In genomic region chr9:127793093-127793708, GRCh38 we compare ENCODE assay signal across 8 cellular contexts. TPM values are rescaled to one million over a fixed set of nuclear protein-coding genes. Genes with fewer than 3 reads are reported as not detected.
A peak's percentile ranks its signal among the peaks of the same experiment; 100 is the strongest.
DNase-seq lines count a peak whose midpoint lies in the region; ATAC-seq, FAIRE-seq and TF ChIP-seq lines count a peak whose summit lies in the region.

No MANE protein-coding gene starts in this region.

- TF ChIP-seq EP300 in GM12878 (IDR thresholded peaks at IDR 0.05; ENCODE audit: borderline replicate concordance in 1 of 2, control insufficient read depth in 1 of 2, low read depth in 2 of 2, low read length in 2 of 2) = no peak

- no peak overlapping the region for H3K4ac ChIP-seq in neuronal stem cell (ENCODE audit: low read length)

- H3K79me2 ChIP-seq in DOHH2 (ENCODE audit: control insufficient read depth, low read length) (peaks cover 23% of the 10 kb centered on the region), GM12878 (ENCODE audit: control insufficient read depth, insufficient read depth, low read length) (peaks cover 11% of the 10 kb centered on the region)

- H2BK15ac ChIP-seq in neuronal stem cell (ENCODE audit: low read length) = no peak overlapping the region

- H3K9me3 ChIP-seq in DOHH2 (ENCODE audit: control insufficient read depth, insufficient read depth, low read length) (no peaks in the 10 kb centered on the region), GM12878 (replicated peaks; ENCODE audit: control insufficient read depth, insufficient read depth, low read length) (no peaks in the 10 kb centered on the region), neuronal stem cell (replicated peaks in 1 of 2; ENCODE audit: control insufficient read depth in 2 of 2, insufficient read depth in 1 of 2, low read depth in 1 of 2, low read length in 2 of 2) (no peaks in the 10 kb centered on the region)

- in situ Hi-C loops in GM12878 (cut with MboI) = no loop called here

- SMC1A ChIA-PET in GM12878 (lab: Charles Lee; ENCODE audit: uncharacterized antibody, unreplicated experiment) = interaction anchor here (0.6 to 1.8 kb wide), 6 partner anchors 8 to 113 kb away, joined by 3 to 7 read pairs (median 4); partner anchors contain the start of genes FPGS and TOR2A

- peaks cover 20% of the 10 kb centered on the region for H4K20me1 ChIP-seq in DOHH2 (ENCODE audit: control insufficient read depth, insufficient read depth, low read depth, low read length)
- H4K20me1 ChIP-seq in GM12878 (ENCODE audit: control insufficient read depth, insufficient read depth) = peaks cover 7% of the 10 kb centered on the region; the same call in 1 of the 2 replicates

- intact Hi-C loops in GM12878 (cut with micrococcal nuclease; ENCODE audit: unreplicated experiment) = no loop called here

- H3K9ac ChIP-seq in GM12878 (ENCODE audit: control insufficient read depth, insufficient read depth, low read length) (no peak overlapping the region), neuronal stem cell (ENCODE audit: low read depth, low read length, poor library complexity) (no peak overlapping the region)

- no peak for FAIRE-seq in GM12878 (lab: Jason Lieb, UNC)

- no peak overlapping the region for H3K4me3 ChIP-seq in DOHH2 (ENCODE audit: low read length)
- no peak overlapping the region for H3K4me3 ChIP-seq in GM12878
- no peak overlapping the region for H3K4me3 ChIP-seq in neuronal stem cell (ENCODE audit: low read length in 2 of 2)

- H2BK120ac ChIP-seq in neuronal stem cell (ENCODE audit: low read depth, low read length) = no peak overlapping the region

- CTCF ChIA-PET in GM12878 (lab: Yijun Ruan, JAX) = interaction anchor here (0.6 to 1.9 kb wide), 8 partner anchors 8 to 578 kb away, joined by 3 to 8 read pairs (median 6); partner anchors contain the start of gene TOR2A

- TF ChIP-seq CTCF in DOHH2 (IDR thresholded peaks at IDR 0.05; ENCODE audit: low read depth, low read length, poor library complexity, severe bottlenecking) (no peak), GM12878 (IDR thresholded peaks at IDR 0.05 in 2 of 3, conservative IDR thresholded peaks at IDR 0.05 in 1 of 3; ENCODE audit: control insufficient read depth in 2 of 3, extremely low read depth in 1 of 3, insufficient read depth in 1 of 3, low read depth in 3 of 3, low read length in 3 of 3) (no peak)

- BruUV-seq in GM12878 (replicated peaks; lab: Mats Ljungman, UMichigan) = no TSS peak

- H3K9me2 ChIP-seq in DOHH2 (replicated peaks; ENCODE audit: control insufficient read depth, low read length) = no peaks in the 10 kb centered on the region

- TF ChIP-seq RAD21 in GM12878 (IDR thresholded peaks at IDR 0.05; ENCODE audit: insufficient read depth, low read depth, low read length) = no peak

- H3K36me3 ChIP-seq in DOHH2 (ENCODE audit: control insufficient read depth, low read length) = peaks cover 54% of the 10 kb centered on the region
- H3K36me3 ChIP-seq in GM12878 (ENCODE audit: control insufficient read depth in 2 of 2, insufficient read depth in 2 of 2, low read length in 1 of 2) = peaks cover 18 to 31% of the 10 kb centered on the region in 2 experiments
- peaks cover 30 to 55% of the 10 kb centered on the region in 2 donors for H3K36me3 ChIP-seq in neuronal stem cell (replicated peaks in 1 of 2; ENCODE audit: control insufficient read depth in 2 of 2, insufficient read depth in 2 of 2, low read length in 2 of 2)

- no peak overlapping the region for H3K18ac ChIP-seq in neuronal stem cell (ENCODE audit: low read length)

- H3F3A ChIP-seq in DOHH2 (ENCODE audit: control insufficient read depth, insufficient read depth) = peaks cover 42% of the 10 kb centered on the region

- peaks cover 3% of the 10 kb centered on the region for H3K79me1 ChIP-seq in neuronal stem cell (ENCODE audit: low read depth, low read length)

- no peak overlapping the region for H4K8ac ChIP-seq in neuronal stem cell (ENCODE audit: low read depth, low read length)

- 0 out of 2 replicates have a peak overlapping the region, but pooled peaks have one; percentile 0 for H3K27ac ChIP-seq in DOHH2 (ENCODE audit: low read depth, low read length)
- H3K27ac ChIP-seq in GM12878 (ENCODE audit: control insufficient read depth, insufficient read depth) = no peak overlapping the region
- no peak overlapping the region for H3K27ac ChIP-seq in neuronal stem cell (replicated peaks; ENCODE audit: low read length)

- no peak overlapping the region for H2BK12ac ChIP-seq in neuronal stem cell (ENCODE audit: low read length)

- ATAC-seq in GM12878 = no peak
- ATAC-seq in GM21515 (IDR thresholded peaks at IDR 0.05; ENCODE audit: unreplicated experiment) = no peak

- RAD21 ChIA-PET in GM12878 (lab: Charles Lee; ENCODE audit: unreplicated experiment) = interaction anchor here (0.9 kb wide), 1 partner anchor 9 kb away, joined by 3 read pairs; the partner anchor contains the start of gene FPGS

- 99% methylated on average over 8 of the region's 8 CpGs for WGBS in GM12878 (ENCODE audit: insufficient coverage, insufficient replicate concordance, low lambda C conversion rate, missing lambda C conversion rate)
- no CpG with 5 or more reads among the region's 8 CpGs for WGBS in neuronal stem cell (ENCODE audit: extremely low coverage in 2 of 2, insufficient read length in 2 of 2, insufficient replicate concordance in 1 of 2), 2 donors

- no peak overlapping the region for H3K4me2 ChIP-seq in DOHH2 (ENCODE audit: low read length)
- no peak overlapping the region for H3K4me2 ChIP-seq in GM12878 (ENCODE audit: control insufficient read depth, insufficient read depth)
- no peak overlapping the region for H3K4me2 ChIP-seq in neuronal stem cell (ENCODE audit: insufficient read depth, low read length, poor library complexity, severe bottlenecking)

- no peaks in the 10 kb centered on the region for H3K27me3 ChIP-seq in DOHH2 (ENCODE audit: control insufficient read depth, low read length)
- no peaks in the 10 kb centered on the region for H3K27me3 ChIP-seq in GM12878 (replicated peaks in 1 of 2; ENCODE audit: control insufficient read depth in 2 of 2, insufficient read depth in 2 of 2, low read length in 1 of 2)
- no peaks in the 10 kb centered on the region for H3K27me3 ChIP-seq in neuronal stem cell (ENCODE audit: control insufficient read depth in 3 of 3, insufficient read depth in 3 of 3, low read depth in 1 of 3, low read length in 3 of 3)

- H3K23ac ChIP-seq in neuronal stem cell (ENCODE audit: low read depth, low read length, poor library complexity) = no peak overlapping the region

- H2AK5ac ChIP-seq in neuronal stem cell (ENCODE audit: low read depth, low read length) = peak overlapping the region; percentile 61

- H4K91ac ChIP-seq in neuronal stem cell (ENCODE audit: low read depth, low read length, poor library complexity) = no peak overlapping the region

- POLR2A ChIA-PET in GM12878 (lab: Charles Lee) = no interaction called here

- H3K14ac ChIP-seq in neuronal stem cell (ENCODE audit: low read length) = no peak overlapping the region

- H2BK5ac ChIP-seq in neuronal stem cell (ENCODE audit: low read length) = no peak overlapping the region

- H2AFZ ChIP-seq in GM12878 (ENCODE audit: control insufficient read depth, low read depth, low read length) = no peak overlapping the region
- no peak overlapping the region for H2AFZ ChIP-seq in neuronal stem cell (ENCODE audit: low read length)

- peaks cover 39% of the 10 kb centered on the region for H3K4me1 ChIP-seq in DOHH2 (ENCODE audit: control insufficient read depth, low read length)
- H3K4me1 ChIP-seq in GM12878 (ENCODE audit: control insufficient read depth, insufficient read depth, low read length) = peaks cover 21% of the 10 kb centered on the region
- H3K4me1 ChIP-seq in neuronal stem cell (ENCODE audit: control insufficient read depth in 2 of 2, insufficient read depth in 1 of 2, low read depth in 1 of 2, low read length in 2 of 2) = peaks cover 0 to 2% of the 10 kb centered on the region in 2 donors

- no peak; the same call in 1 of the 2 replicates for TF ChIP-seq POLR2A in GM12878 (IDR thresholded peaks at IDR 0.05; ENCODE audit: low read depth, low read length)

- DNase-seq in LHCN-M2 (ENCODE audit: low read depth) (peak; percentile 59), GM12878 (ENCODE audit: low read depth, low spot score) (no peak), neuronal stem cell (ENCODE audit: low spot score) (no peak), COLO668 (lab: John Stamatoyannopoulos, UW; ENCODE audit: unreplicated experiment) (no peak), LoVo (ENCODE audit: low spot score) (no peak), NCI-H510A (lab: John Stamatoyannopoulos, UW) (no peak)

RNA-seq across cellular contexts. Expression of gene CDK9, which starts 7.4 kb away (rescaled TPM):
- total RNA-seq in LHCN-M2 (2014; rRNA removed) = 36.6 and 37.0 TPM in 2 replicates
- polyA plus RNA-seq in LHCN-M2 (2012) = 39.8 TPM
- total RNA-seq in GM12878 (2013; cell fraction: nucleolus; rRNA removed) = 59.1 and 66.1 TPM in 2 replicates
- 33.6 and 34.3 TPM in 2 replicates for total RNA-seq in GM12878 (2014; rRNA removed)
- total RNA-seq in GM12878 (2014; rRNA removed; fragmentation: Illumina TruSeq; extraction: Trizol) = 24.5 and 25.2 TPM in 2 replicates
- total RNA-seq in GM12878 (2021) = 86.3 and 92.6 TPM in 2 replicates
- polyA plus RNA-seq in GM12878 (2011; ENCODE audit: low read depth) = 20.6 TPM
- 30.3 and 46.5 TPM in 2 replicates for polyA plus RNA-seq in GM12878 (2011; rRNA removed)
- 51.1 and 55.6 TPM in 2 replicates for polyA plus RNA-seq in GM12878 (2011; cell fraction: cytosol; rRNA removed)
- 219 and 246 TPM in 2 replicates for polyA plus RNA-seq in GM12878 (2011; cell fraction: nucleus; rRNA removed)
- 44.8 and 52.0 TPM in 2 replicates for polyA plus RNA-seq in GM12878 (2012)
- 41.7 and 57.0 TPM in 2 replicates for polyA plus RNA-seq in GM12878 (2014; fragmentation: Illumina TruSeq; extraction: Trizol)
- polyA plus RNA-seq in GM12878 (2014; fragmentation: Nextera tagmentation; extraction: Ambion mirVana) = 1 to 10 TPM; 7.3 to 9.6 TPM
- 56.7 and 59.9 TPM in 2 replicates for polyA plus RNA-seq in GM12878 (2014; rRNA removed)
- 10 to 100 TPM; 80.9 to 85.5 TPM for polyA plus RNA-seq in GM12878 (2016; fragmentation: Nextera tagmentation; extraction: Ambion mirVana)
- polyA minus RNA-seq in GM12878 (2011; rRNA and poly(A)+ RNA removed) = 59.7 and 75.9 TPM in 2 replicates
- 26.9 TPM in 2 replicates for polyA minus RNA-seq in GM12878 (2011; cell fraction: cytosol; rRNA and poly(A)+ RNA removed)
- 35.4 and 52.2 TPM in 2 replicates for polyA minus RNA-seq in GM12878 (2011; cell fraction: nucleus; rRNA and poly(A)+ RNA removed)
- 29.1 TPM for polyA plus RNA-seq in neuronal stem cell (2013, experiment 1 of 2)
- 30.0 TPM for polyA plus RNA-seq in neuronal stem cell (2013, experiment 2 of 2)

RNA-seq across cellular contexts. Expression of gene FPGS, which starts 9.5 kb away (rescaled TPM):
- total RNA-seq in LHCN-M2 (2014; rRNA removed) = 94.1 and 104 TPM in 2 replicates
- 78.6 TPM for polyA plus RNA-seq in LHCN-M2 (2012)
- 131 and 132 TPM in 2 replicates for total RNA-seq in GM12878 (2013; cell fraction: nucleolus; rRNA removed)
- 62.8 and 79.6 TPM in 2 replicates for total RNA-seq in GM12878 (2014; rRNA removed)
- total RNA-seq in GM12878 (2014; rRNA removed; fragmentation: Illumina TruSeq; extraction: Trizol) = 43.3 and 44.4 TPM in 2 replicates
- 89.3 and 98.3 TPM in 2 replicates for total RNA-seq in GM12878 (2021)
- polyA plus RNA-seq in GM12878 (2011; ENCODE audit: low read depth) = 30.5 TPM
- 34.1 and 64.4 TPM in 2 replicates for polyA plus RNA-seq in GM12878 (2011; rRNA removed)
- 91.2 and 99.0 TPM in 2 replicates for polyA plus RNA-seq in GM12878 (2011; cell fraction: cytosol; rRNA removed)
- 158 and 216 TPM in 2 replicates for polyA plus RNA-seq in GM12878 (2011; cell fraction: nucleus; rRNA removed)
- 47.6 and 62.7 TPM in 2 replicates for polyA plus RNA-seq in GM12878 (2012)
- polyA plus RNA-seq in GM12878 (2014; fragmentation: Illumina TruSeq; extraction: Trizol) = 49.0 and 81.2 TPM in 2 replicates
- polyA plus RNA-seq in GM12878 (2014; fragmentation: Nextera tagmentation; extraction: Ambion mirVana) = 1 to 10 TPM; 1.2 to 8.2 TPM
- polyA plus RNA-seq in GM12878 (2014; rRNA removed) = 88.1 and 95.0 TPM in 2 replicates
- 100 to 1,000 TPM; 112 to 127 TPM for polyA plus RNA-seq in GM12878 (2016; fragmentation: Nextera tagmentation; extraction: Ambion mirVana)
- polyA minus RNA-seq in GM12878 (2011; rRNA and poly(A)+ RNA removed) = 61.6 and 82.1 TPM in 2 replicates
- polyA minus RNA-seq in GM12878 (2011; cell fraction: cytosol; rRNA and poly(A)+ RNA removed) = 29.7 and 45.3 TPM in 2 replicates
- polyA minus RNA-seq in GM12878 (2011; cell fraction: nucleus; rRNA and poly(A)+ RNA removed) = 25.9 and 46.4 TPM in 2 replicates
- polyA plus RNA-seq in neuronal stem cell (2013, experiment 1 of 2) = 30.2 TPM
- polyA plus RNA-seq in neuronal stem cell (2013, experiment 2 of 2) = 32.1 TPM

RNA-seq across cellular contexts. Expression of gene SH2D3C, which starts 14.7 kb away (rescaled TPM):
- total RNA-seq in LHCN-M2 (2014; rRNA removed) (not detected in 2 replicates), GM12878 (2014; rRNA removed) (16.1 and 19.0 TPM in 2 replicates), GM12878 (2014; rRNA removed; fragmentation: Illumina TruSeq; extraction: Trizol) (8.4 and 9.0 TPM in 2 replicates), GM12878 (2021) (21.0 and 23.5 TPM in 2 replicates)
- not detected for polyA plus RNA-seq in LHCN-M2 (2012)
- total RNA-seq in GM12878 (2013; cell fraction: nucleolus; rRNA removed) = 28.6 and 33.2 TPM in 2 replicates
- 11.2 TPM for polyA plus RNA-seq in GM12878 (2011; ENCODE audit: low read depth)
- polyA plus RNA-seq in GM12878 (2011; rRNA removed) (3.2 and 13.5 TPM in 2 replicates), GM12878 (2014; fragmentation: Illumina TruSeq; extraction: Trizol) (4.4 and 11.6 TPM in 2 replicates), GM12878 (2014; fragmentation: Nextera tagmentation; extraction: Ambion mirVana) (1 to 10 TPM; 1.2 to 1.9 TPM), GM12878 (2014; rRNA removed) (19.5 and 25.2 TPM in 2 replicates), GM12878 (2016; fragmentation: Nextera tagmentation; extraction: Ambion mirVana) (10 to 100 TPM; 20.7 to 23.2 TPM)
- polyA plus RNA-seq in GM12878 (2011; cell fraction: cytosol; rRNA removed) = 18.5 and 20.4 TPM in 2 replicates
- 32.4 and 46.4 TPM in 2 replicates for polyA plus RNA-seq in GM12878 (2011; cell fraction: nucleus; rRNA removed)
- polyA plus RNA-seq in GM12878 (2012) = 17.4 and 22.8 TPM in 2 replicates
- polyA minus RNA-seq in GM12878 (2011; rRNA and poly(A)+ RNA removed) = 30.6 and 32.1 TPM in 2 replicates
- polyA minus RNA-seq in GM12878 (2011; cell fraction: cytosol; rRNA and poly(A)+ RNA removed) = 13.5 and 19.3 TPM in 2 replicates
- polyA minus RNA-seq in GM12878 (2011; cell fraction: nucleus; rRNA and poly(A)+ RNA removed) = 10.2 and 18.5 TPM in 2 replicates
- polyA plus RNA-seq in neuronal stem cell (2013, experiment 1 of 2) = 2.8 TPM
- polyA plus RNA-seq in neuronal stem cell (2013, experiment 2 of 2) = 2.5 TPM

RNA-seq across cellular contexts. Expression of gene TOR2A, which starts 58.1 kb away (rescaled TPM):
- total RNA-seq in LHCN-M2 (2014; rRNA removed) (10.4 and 10.5 TPM in 2 replicates), GM12878 (2014; rRNA removed) (7.8 and 12.6 TPM in 2 replicates), GM12878 (2014; rRNA removed; fragmentation: Illumina TruSeq; extraction: Trizol) (2.7 and 4.2 TPM in 2 replicates), GM12878 (2021) (11.5 and 11.6 TPM in 2 replicates)
- polyA plus RNA-seq in LHCN-M2 (2012) = 7.4 TPM
- 3.9 and 6.5 TPM in 2 replicates for total RNA-seq in GM12878 (2013; cell fraction: nucleolus; rRNA removed)
- polyA plus RNA-seq in GM12878 (2011; ENCODE audit: low read depth) = 2.6 TPM
- polyA plus RNA-seq in GM12878 (2011; rRNA removed) (0.91 and 2.4 TPM in 2 replicates), GM12878 (2014; fragmentation: Illumina TruSeq; extraction: Trizol) (1.6 and 5.4 TPM in 2 replicates), GM12878 (2014; fragmentation: Nextera tagmentation; extraction: Ambion mirVana) (1 to 10 TPM in 1 of 2 experiments, under 1 TPM in 1; 0.52 to 1.6 TPM), GM12878 (2014; rRNA removed) (14.3 and 17.4 TPM in 2 replicates), GM12878 (2016; fragmentation: Nextera tagmentation; extraction: Ambion mirVana) (10 to 100 TPM; 22.1 to 23.7 TPM)
- 6.6 and 11.0 TPM in 2 replicates for polyA plus RNA-seq in GM12878 (2011; cell fraction: cytosol; rRNA removed)
- 13.5 and 13.6 TPM in 2 replicates for polyA plus RNA-seq in GM12878 (2011; cell fraction: nucleus; rRNA removed)
- 6.7 and 8.2 TPM in 2 replicates for polyA plus RNA-seq in GM12878 (2012)
- polyA minus RNA-seq in GM12878 (2011; rRNA and poly(A)+ RNA removed) = 1.4 and 4.9 TPM in 2 replicates
- polyA minus RNA-seq in GM12878 (2011; cell fraction: cytosol; rRNA and poly(A)+ RNA removed) = 2.7 and 4.3 TPM in 2 replicates
- 5.1 and 8.0 TPM in 2 replicates for polyA minus RNA-seq in GM12878 (2011; cell fraction: nucleus; rRNA and poly(A)+ RNA removed)
- 16.4 TPM for polyA plus RNA-seq in neuronal stem cell (2013, experiment 1 of 2)
- polyA plus RNA-seq in neuronal stem cell (2013, experiment 2 of 2) = 16.7 TPM
